In genomic region chr2:47631306-47631705, GRCh38 we compare ENCODE assay signal across 11 cellular contexts.
"Had no signal": no experiment of that assay in that cellular context is flagged by ENCODE, and none has a peak within 500 bp of the region (broad histone marks: within the 10 kb centered on the region; RNA-seq: fewer than 3 reads in every experiment).

No MANE protein-coding gene starts in this region.

- H3K4me3 ChIP-seq: right atrium auricular region, upper lobe of right lung had no signal

- DNase-seq: activated CD4-positive, alpha-beta T cell treated with anti-CD3 and anti-CD28 coated beads, Interleukin-2, amount 10 ng/mL, durations not matched to agents 7 days and 5 days; activated CD4-positive, CD25-positive, alpha-beta regulatory T cell; activated gamma-delta T cell; activated naive CD8-positive, alpha-beta T cell treated with anti-CD3 and anti-CD28 coated beads, Interleukin-2, amount 10 ng/mL, durations not matched to agents 7 days and 5 days; foreskin melanocyte; left ventricle myocardium superior; stimulated activated CD4-positive, alpha-beta T cell treated with anti-CD3 and anti-CD28 coated beads, Interleukin-1b, Interleukin-23, amount 100 ng/mL, for 48 hours; stimulated activated naive CD4-positive, alpha-beta T cell treated with Interleukin-2 at 50 U/mL for 16 hours had no signal

- H3K4me1 ChIP-seq: right atrium auricular region, upper lobe of right lung had no signal

- H3K4me1 Mint-ChIP-seq: activated CD4-positive, alpha-beta T cell treated with anti-CD3 and anti-CD28 coated beads, Interleukin-2, amount 10 ng/mL, durations not matched to agents 7 days and 5 days; mesothelial cell of epicardium had no signal

- H3K27ac Mint-ChIP-seq: activated CD4-positive, alpha-beta T cell treated with anti-CD3 and anti-CD28 coated beads, Interleukin-2, amount 10 ng/mL, durations not matched to agents 7 days and 5 days; activated naive CD8-positive, alpha-beta T cell treated with anti-CD3 and anti-CD28 coated beads, Interleukin-2, amount 10 ng/mL, durations not matched to agents 7 days and 5 days; mesothelial cell of epicardium had no signal

- H3K4me3 Mint-ChIP-seq: activated CD4-positive, alpha-beta T cell treated with anti-CD3 and anti-CD28 coated beads, Interleukin-2, amount 10 ng/mL, durations not matched to agents 7 days and 5 days; activated naive CD8-positive, alpha-beta T cell treated with anti-CD3 and anti-CD28 coated beads, Interleukin-2, amount 10 ng/mL, durations not matched to agents 7 days and 5 days; mesothelial cell of epicardium had no signal

- H3K27me3 ChIP-seq: right atrium auricular region, upper lobe of right lung had no signal

- H3K27ac ChIP-seq: right atrium auricular region, upper lobe of right lung had no signal

- ATAC-seq: left ventricle myocardium superior had no signal

- H3K9me3 ChIP-seq: right atrium auricular region, upper lobe of right lung had no signal

- H3K36me3 ChIP-seq: right atrium auricular region, upper lobe of right lung had no signal

- H3K36me3 Mint-ChIP-seq: activated naive CD8-positive, alpha-beta T cell treated with anti-CD3 and anti-CD28 coated beads, Interleukin-2, amount 10 ng/mL, durations not matched to agents 7 days and 5 days; mesothelial cell of epicardium had no signal

- H3K9me3 Mint-ChIP-seq: activated CD4-positive, alpha-beta T cell treated with anti-CD3 and anti-CD28 coated beads, Interleukin-2, amount 10 ng/mL, durations not matched to agents 7 days and 5 days; activated naive CD8-positive, alpha-beta T cell treated with anti-CD3 and anti-CD28 coated beads, Interleukin-2, amount 10 ng/mL, durations not matched to agents 7 days and 5 days; mesothelial cell of epicardium had no signal
